19 cellular contexts compared by ENCODE assay signal in the genomic region with DNA sequence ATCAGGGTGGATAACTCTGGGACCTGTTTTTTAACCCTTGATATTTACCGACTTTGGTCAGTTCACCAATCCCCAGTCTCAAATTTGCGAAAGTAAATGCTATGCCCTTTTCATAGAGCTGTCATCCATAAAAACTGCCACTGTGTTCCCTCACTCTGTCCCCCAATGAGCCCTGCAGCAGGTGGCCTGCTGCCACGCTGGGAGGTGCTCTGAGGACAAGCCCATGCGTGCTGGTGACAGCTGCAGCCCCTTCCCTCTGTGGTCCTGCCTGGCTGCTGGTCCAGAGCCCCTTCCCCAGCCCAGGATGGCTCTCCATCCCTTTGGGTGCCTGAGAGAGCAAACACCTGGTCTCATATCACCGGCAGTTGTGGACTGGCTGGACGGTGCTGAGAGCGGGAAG.
DNase-seq lines count a peak whose midpoint lies in the region; ATAC-seq and TF ChIP-seq lines count a peak whose summit lies in the region.
"Had no signal": no experiment of that assay in that cellular context is flagged by ENCODE, and none has a peak within 500 bp of the region (broad histone marks: within the 10 kb centered on the region; RNA-seq: fewer than 3 reads in every experiment).

No MANE protein-coding gene starts in this region.

- H3K27ac ChIP-seq in WERI-Rb-1: peak overlapping the region; percentile 49
- H3K27ac ChIP-seq: HL-60 had no signal

- no peak for ATAC-seq in GM21825 (IDR thresholded peaks at IDR 0.05; ENCODE audit: unreplicated experiment)
- ATAC-seq: GM12878 had no signal

- no peak for TF ChIP-seq CTCF in WERI-Rb-1 (IDR thresholded peaks at IDR 0.05; ENCODE audit: low read depth, low read length)

- no peaks in the 10 kb centered on the region for H3K36me3 ChIP-seq in WERI-Rb-1
- H3K36me3 ChIP-seq: BE2C, HAP-1 had no signal

- no peaks in the 10 kb centered on the region for H3K27me3 ChIP-seq in WERI-Rb-1 (ENCODE audit: insufficient read depth, low read depth, severe bottlenecking)
- H3K27me3 ChIP-seq: BE2C had no signal

- peak; percentile 24 for DNase-seq in NCI-H2171 treated with DMSO at 0.1 percent for 48 hours (lab: John Stamatoyannopoulos, UW)
- DNase-seq in NCI-H2171 (lab: John Stamatoyannopoulos, UW): no peak
- DNase-seq in NCI-H1694 (lab: John Stamatoyannopoulos, UW): peak; percentile 66
- DNase-seq in WERI-Rb-1: peak; percentile 73
- DNase-seq in NCI-H2227 treated with DMSO at 0.1 percent for 48 hours (lab: John Stamatoyannopoulos, UW): no peak
- DNase-seq: ACHN; BE2C; C1 segment of cervical spinal cord; CD4-positive, CD25-positive, alpha-beta regulatory T cell; CD8-positive, alpha-beta memory T cell; COR-L47; DMS 273 treated with DMSO at 0.1 percent for 48 hours; DMS53; DND-41; EL had no signal

- no peak overlapping the region for H3K4me3 ChIP-seq in WERI-Rb-1 (ENCODE audit: low read depth, low read length)
- H3K4me3 ChIP-seq: GM12878, HAP-1 had no signal

- H3K9me3 ChIP-seq in WERI-Rb-1 (ENCODE audit: severe bottlenecking): no peaks in the 10 kb centered on the region
- H3K9me3 ChIP-seq: HAP-1 had no signal

Comparison
In these comparisons a context has a peak if more than half of its experiments do, and no peak if none do; other contexts are left out.
1. DNase-seq: peak in NCI-H2171 treated with DMSO at 0.1 percent for 48 hours (single experiment), NCI-H1694 (single experiment) and WERI-Rb-1 (single experiment); none in NCI-H2171 (single experiment) and NCI-H2227 treated with DMSO at 0.1 percent for 48 hours (single experiment).